ENCODE assay signal across 7 cellular contexts in the genomic region with DNA sequence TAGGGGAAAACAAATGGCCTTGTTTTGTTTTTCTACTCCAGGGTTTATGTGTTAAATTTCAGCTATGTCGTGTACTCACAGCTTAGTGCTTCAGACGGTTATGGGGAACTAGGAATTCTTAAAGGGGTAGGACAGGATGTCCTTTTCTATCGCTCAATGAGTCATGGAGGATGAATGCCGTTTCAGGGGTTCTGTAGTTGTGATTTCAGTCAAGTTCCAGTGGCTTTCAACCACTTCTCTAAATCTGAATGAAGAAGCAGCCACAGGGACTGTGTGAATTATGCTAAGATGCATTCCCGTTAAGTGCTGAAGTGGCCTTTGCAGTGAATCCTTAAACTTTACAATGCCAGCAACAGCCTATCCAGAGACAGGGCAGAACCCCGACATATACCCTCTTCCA.
DNase-seq lines count a peak whose midpoint lies in the region; ATAC-seq and TF ChIP-seq lines count a peak whose summit lies in the region.

No MANE protein-coding gene starts in this region.

- no peak for TF ChIP-seq CTCF in foreskin fibroblast (IDR thresholded peaks at IDR 0.05; ENCODE audit: low read depth, low read length)

- DNase-seq in RPMI7951 (ENCODE audit: low read depth) (peak; percentile 72), foreskin fibroblast (peak; percentile 66 to 78), renal cortical epithelial cell (ENCODE audit: low read depth) (peak; percentile 87), epidermal melanocyte (ENCODE audit: insufficient read length, low spot score) (no peak), NCI-H82 treated with DMSO at 0.1 percent for 48 hours (lab: John Stamatoyannopoulos, UW; ENCODE audit: unreplicated experiment) (no peak)

- ATAC-seq in GM19035 (IDR thresholded peaks at IDR 0.05; ENCODE audit: unreplicated experiment) (peak; percentile 88), HG02970 (IDR thresholded peaks at IDR 0.05; ENCODE audit: low FRiP score, unreplicated experiment) (peak; percentile 84)

- H3K4me3 ChIP-seq in foreskin fibroblast (ENCODE audit: low read depth in 1 of 2, low read length in 2 of 2), result no peak overlapping the region

Comparison
In these comparisons a context has a peak if more than half of its experiments do, and no peak if none do; other contexts are left out.
1. DNase-seq: peak in RPMI7951 (single experiment), foreskin fibroblast (2 of 2) and renal cortical epithelial cell (single experiment); none in epidermal melanocyte (single experiment) and NCI-H82 treated with DMSO at 0.1 percent for 48 hours (single experiment).